9 cellular contexts compared by ENCODE assay signal in genomic region chr12:113184098-113184899, GRCh38. TPM values are rescaled to one million over a fixed set of nuclear protein-coding genes. Genes with fewer than 3 reads are reported as not detected.
DNase-seq lines count a peak whose midpoint lies in the region; ATAC-seq, FAIRE-seq and TF ChIP-seq lines count a peak whose summit lies in the region.
"Had no signal": no experiment of that assay in that cellular context is flagged by ENCODE, and none has a peak within 500 bp of the region (broad histone marks: within the 10 kb centered on the region; RNA-seq: fewer than 3 reads in every experiment).

No MANE protein-coding gene starts in this region.

- BruUV-seq in K562 (replicated peaks; lab: Mats Ljungman, UMichigan), result no TSS peak

- H3K27me3 ChIP-seq in DOHH2 (ENCODE audit: control insufficient read depth, low read length) (no peaks in the 10 kb centered on the region), HUES48 (ENCODE audit: control insufficient read depth, insufficient read depth, low read length) (no peaks in the 10 kb centered on the region), K562 (ENCODE audit: control insufficient read depth in 2 of 2, insufficient read depth in 2 of 2, low read length in 2 of 2) (no peaks in the 10 kb centered on the region), right lobe of liver (no peaks in the 10 kb centered on the region)

- no peak for DNase-seq in K562 (ENCODE audit: extremely low read depth in 1 of 4, low spot score in 3 of 4)
- peak in 1 of 3 donors; percentile 67 for DNase-seq in right lobe of liver
- no peak for DNase-seq in type B pancreatic cell (ENCODE audit: extremely low spot score, unreplicated experiment)
- no peak for DNase-seq in NCI-H1105 treated with DMSO at 0.1 percent for 48 hours (lab: John Stamatoyannopoulos, UW)
- no peak for DNase-seq in epidermal melanocyte (ENCODE audit: insufficient read length, low spot score)

- in situ Hi-C loops in K562 (cut with MboI), result loop anchor here (25.0 kb wide), 1 partner anchor 228 kb away; the partner anchor contains the start of genes SDS and SDSL

- H3K9me3 Mint-ChIP-seq in type B pancreatic cell, result no peaks in the 10 kb centered on the region

- TF ChIP-seq CTCF in DOHH2 (IDR thresholded peaks at IDR 0.05; ENCODE audit: low read depth, low read length, poor library complexity, severe bottlenecking) (no peak), K562 (IDR thresholded peaks at IDR 0.05 in 2 of 3, conservative IDR thresholded peaks at IDR 0.05 in 1 of 3; ENCODE audit: insufficient read depth in 2 of 3, low read depth in 1 of 3, low read length in 3 of 3) (no peak), right lobe of liver (IDR thresholded peaks at IDR 0.05) (no peak), type B pancreatic cell (conservative IDR thresholded peaks at IDR 0.05) (no peak)

- H3K9me3 ChIP-seq in DOHH2 (ENCODE audit: control insufficient read depth, insufficient read depth, low read length), result no peaks in the 10 kb centered on the region
- H3K9me3 ChIP-seq in HUES48 (ENCODE audit: control insufficient read depth, insufficient read depth, low read length), result no peaks in the 10 kb centered on the region
- H3K9me3 ChIP-seq in K562 (replicated peaks; ENCODE audit: control insufficient read depth, insufficient read depth, low read depth, low read length), result no peaks in the 10 kb centered on the region
- H3K9me3 ChIP-seq in right lobe of liver, result no peaks in the 10 kb centered on the region

- no peaks in the 10 kb centered on the region for H3K27me3 Mint-ChIP-seq in type B pancreatic cell

- under 1% methylated on average over 26 of the region's 26 CpGs for WGBS in K562 (ENCODE audit: insufficient coverage, low coverage, missing lambda C conversion rate)
- WGBS in right lobe of liver (ENCODE audit: insufficient coverage, low coverage, low lambda C conversion rate, missing lambda C conversion rate), result 23% methylated on average over 23 of the region's 26 CpGs

- no peaks in the 10 kb centered on the region for H3K9me2 ChIP-seq in DOHH2 (replicated peaks; ENCODE audit: control insufficient read depth, low read length)

- H3K36me3 ChIP-seq in DOHH2 (ENCODE audit: control insufficient read depth, low read length) (peaks cover 78% of the 10 kb centered on the region), HUES48 (ENCODE audit: control insufficient read depth, insufficient read depth, low read length) (peaks cover 39% of the 10 kb centered on the region), K562 (ENCODE audit: control insufficient read depth, insufficient read depth, low read length) (peaks cover 67% of the 10 kb centered on the region), right lobe of liver (peaks cover 0 to 15% (median 9%) of the 10 kb centered on the region in 4 donors)

- peaks cover 3% of the 10 kb centered on the region; the same call in 1 of the 2 replicates for H3F3A ChIP-seq in DOHH2 (ENCODE audit: control insufficient read depth, insufficient read depth)

- peaks cover 15% of the 10 kb centered on the region for H3K36me3 Mint-ChIP-seq in type B pancreatic cell

- intact Hi-C loops in K562 (cut with micrococcal nuclease) (no loop called here), right lobe of liver (cut with DNase I) (no loop called here)

- H3K27ac Mint-ChIP-seq in type B pancreatic cell, result peak overlapping the region; percentile 92

- H3K4me1 ChIP-seq in DOHH2 (ENCODE audit: control insufficient read depth, low read length) (peaks cover 37% of the 10 kb centered on the region), HUES48 (ENCODE audit: control insufficient read depth, insufficient read depth, low read length) (0 out of 2 replicates have a peak, but pooled peaks cover 3% of the 10 kb centered on the region), K562 (replicated peaks in 1 of 2; ENCODE audit: control insufficient read depth in 2 of 2, insufficient read depth in 2 of 2, low read length in 2 of 2) (peaks cover 26 to 40% of the 10 kb centered on the region in 2 experiments; a peak in 4 of 5 replicates), right lobe of liver (peaks cover 0 to 30% (median 8%) of the 10 kb centered on the region in 4 donors)

- H3K9me1 ChIP-seq in K562 (ENCODE audit: control insufficient read depth, insufficient read depth, low read length), result no peaks in the 10 kb centered on the region

- H3K9ac ChIP-seq in HUES48 (ENCODE audit: low read depth, low read length), result peak overlapping the region; percentile 95; the same call in 1 of the 2 replicates
- H3K9ac ChIP-seq in K562 (ENCODE audit: insufficient read depth in 1 of 2, low read depth in 2 of 2, low read length in 2 of 2), result peak overlapping the region; percentile 96 to 100

- POLR2A ChIA-PET in K562 (lab: Yijun Ruan, JAX), result interaction anchor here (0.6 to 1.5 kb wide), 7 partner anchors 9 to 241 kb away, joined by 3 to 5 read pairs (median 3); no protein-coding TSS in a partner anchor

- peak overlapping the region; percentile 97 for H2AFZ ChIP-seq in K562 (ENCODE audit: low read depth, low read length)

- H3K4me3 ChIP-seq in DOHH2 (ENCODE audit: low read length) (peak overlapping the region; percentile 87), HUES48 (ENCODE audit: low read depth, low read length) (peak overlapping the region; percentile 94), K562 (peak overlapping the region; percentile 91), right lobe of liver (peak overlapping the region; percentile 91 to 98 (median 97))

- H3K4me1 Mint-ChIP-seq in type B pancreatic cell (ENCODE audit: unreplicated experiment), result peaks cover 13% of the 10 kb centered on the region

- CTCF ChIA-PET in K562 (lab: Yijun Ruan, JAX; ENCODE audit: low intra/inter-chr PET ratio), result no interaction called here

- H3K4me2 ChIP-seq in DOHH2 (ENCODE audit: low read length) (peak overlapping the region; percentile 92), K562 (ENCODE audit: insufficient read depth, low read length) (peak overlapping the region; percentile 84)

- no peak for FAIRE-seq in K562 (lab: Jason Lieb, UNC)

- no peak for TF ChIP-seq EP300 in K562 (IDR thresholded peaks at IDR 0.05; ENCODE audit: low read length)

- TF ChIP-seq RAD21 in K562 (CRISPR knock-in tag; conservative IDR thresholded peaks at IDR 0.05 in 1 of 2, IDR thresholded peaks at IDR 0.05 in 1 of 2), result no peak

- H3K79me2 ChIP-seq in DOHH2 (ENCODE audit: control insufficient read depth, low read length) (peaks cover 88% of the 10 kb centered on the region), K562 (ENCODE audit: control insufficient read depth, insufficient read depth, low read length) (peaks cover 79% of the 10 kb centered on the region)

- H3K27ac ChIP-seq in DOHH2 (ENCODE audit: low read depth, low read length), result peak overlapping the region; percentile 83
- peak overlapping the region; percentile 90 for H3K27ac ChIP-seq in HUES48 (ENCODE audit: low read depth, low read length)
- peak overlapping the region; percentile 97 for H3K27ac ChIP-seq in K562 (ENCODE audit: extremely low read depth, low read depth, low read length)
- peak overlapping the region in 2 of 3 donors; percentile 93 to 97 for H3K27ac ChIP-seq in right lobe of liver

- no peak for TF ChIP-seq POLR2A in K562 (conservative IDR thresholded peaks at IDR 0.05)
- no peak for TF ChIP-seq POLR2A in right lobe of liver (IDR thresholded peaks at IDR 0.05)

- H3K4me3 Mint-ChIP-seq in type B pancreatic cell, result peak overlapping the region; percentile 94

- peak; percentile 46 for ATAC-seq in GM21447 (IDR thresholded peaks at IDR 0.05; ENCODE audit: unreplicated experiment)
- peak; percentile 76 for ATAC-seq in K562
- peak; percentile 31 to 48 (median 42) for ATAC-seq in right lobe of liver

- H4K20me1 ChIP-seq in DOHH2 (ENCODE audit: control insufficient read depth, insufficient read depth, low read depth, low read length) (peaks cover 7% of the 10 kb centered on the region; the same call in 1 of the 2 replicates), K562 (replicated peaks; ENCODE audit: control insufficient read depth, insufficient read depth, low read length) (peaks cover 9% of the 10 kb centered on the region)

RNA-seq across cellular contexts. Expression of gene DDX54, which starts 1.0 kb away (rescaled TPM):
- total RNA-seq in K562 (2011; cell fraction: chromatin; rRNA removed; ENCODE audit: low replicate concordance), result 60.9 and 181 TPM in 2 replicates
- total RNA-seq in K562 (2011; cell fraction: nucleolus; rRNA removed), result 87.0 and 87.2 TPM in 2 replicates
- 56.8 and 61.4 TPM in 2 replicates for total RNA-seq in K562 (2011; cell fraction: nucleoplasm; rRNA removed)
- total RNA-seq in K562 (2014; rRNA removed) (100 and 135 TPM in 2 replicates), K562 (2014; rRNA removed; fragmentation: Illumina TruSeq; extraction: Trizol) (23.9 and 25.8 TPM in 2 replicates), K562 (2015; rRNA removed; fragmentation: Illumina TruSeq; extraction: Trizol) (48.5 and 51.4 TPM in 2 replicates), K562 (2021) (128 and 132 TPM in 2 replicates), right lobe of liver (10 to 100 TPM; 22.8 to 43.8 (median 31.1) TPM), type B pancreatic cell (ENCODE audit: low replicate concordance) (53.9 and 66.1 TPM in 2 replicates)
- polyA plus RNA-seq in K562 (2011; rRNA removed) (56.6 and 80.5 TPM in 2 replicates), K562 (2014; fragmentation: Illumina TruSeq; extraction: Trizol) (44.4 and 77.7 TPM in 2 replicates), K562 (2014; fragmentation: Nextera tagmentation; extraction: Ambion mirVana) (1 to 10 TPM; 1.4 to 3.1 TPM), K562 (2014; rRNA removed) (74.4 and 107 TPM in 2 replicates)
- polyA plus RNA-seq in K562 (2011; cell fraction: cytosol; rRNA removed), result 71.0 and 78.8 TPM in 2 replicates
- 76.8 and 95.6 TPM in 2 replicates for polyA plus RNA-seq in K562 (2011; cell fraction: nucleus; rRNA removed)
- polyA plus RNA-seq in K562 (2012), result 48.8 and 67.9 TPM in 2 replicates
- polyA minus RNA-seq in K562 (2011; rRNA and poly(A)+ RNA removed), result 47.0 and 50.2 TPM in 2 replicates
- polyA minus RNA-seq in K562 (2011; cell fraction: cytosol; rRNA and poly(A)+ RNA removed), result 52.1 and 64.3 TPM in 2 replicates
- 31.1 and 49.1 TPM in 2 replicates for polyA minus RNA-seq in K562 (2011; cell fraction: nucleus; rRNA and poly(A)+ RNA removed)

RNA-seq across cellular contexts. Expression of gene RITA1, which starts 1.2 kb away (rescaled TPM):
- 9.9 and 32.6 TPM in 2 replicates for total RNA-seq in K562 (2011; cell fraction: chromatin; rRNA removed; ENCODE audit: low replicate concordance)
- 18.9 and 25.0 TPM in 2 replicates for total RNA-seq in K562 (2011; cell fraction: nucleolus; rRNA removed)
- total RNA-seq in K562 (2011; cell fraction: nucleoplasm; rRNA removed), result 17.7 and 18.0 TPM in 2 replicates
- total RNA-seq in K562 (2014; rRNA removed) (40.4 and 52.0 TPM in 2 replicates), K562 (2014; rRNA removed; fragmentation: Illumina TruSeq; extraction: Trizol) (12.7 and 15.6 TPM in 2 replicates), K562 (2015; rRNA removed; fragmentation: Illumina TruSeq; extraction: Trizol) (34.3 and 36.7 TPM in 2 replicates), K562 (2021) (34.9 and 38.9 TPM in 2 replicates), right lobe of liver (10 to 100 TPM; 11.1 to 33.0 (median 22.3) TPM), type B pancreatic cell (ENCODE audit: low replicate concordance) (19.0 and 21.7 TPM in 2 replicates)
- polyA plus RNA-seq in K562 (2011; rRNA removed) (17.6 and 17.9 TPM in 2 replicates), K562 (2014; fragmentation: Illumina TruSeq; extraction: Trizol) (18.0 and 27.7 TPM in 2 replicates), K562 (2014; fragmentation: Nextera tagmentation; extraction: Ambion mirVana) (1 to 10 TPM; 2.8 to 3.5 TPM), K562 (2014; rRNA removed) (26.4 and 35.0 TPM in 2 replicates)
- 23.1 and 48.6 TPM in 2 replicates for polyA plus RNA-seq in K562 (2011; cell fraction: cytosol; rRNA removed)
- polyA plus RNA-seq in K562 (2011; cell fraction: nucleus; rRNA removed), result 10.9 and 15.7 TPM in 2 replicates
- 23.0 and 27.5 TPM in 2 replicates for polyA plus RNA-seq in K562 (2012)
- 10.0 and 13.0 TPM in 2 replicates for polyA minus RNA-seq in K562 (2011; rRNA and poly(A)+ RNA removed)
- polyA minus RNA-seq in K562 (2011; cell fraction: cytosol; rRNA and poly(A)+ RNA removed), result 12.1 and 15.7 TPM in 2 replicates
- 11.0 and 11.4 TPM in 2 replicates for polyA minus RNA-seq in K562 (2011; cell fraction: nucleus; rRNA and poly(A)+ RNA removed)

RNA-seq across cellular contexts. Expression of gene CFAP73, which starts 34.8 kb away (rescaled TPM):
- not detected in 2 replicates for total RNA-seq in K562 (2011; cell fraction: chromatin; rRNA removed; ENCODE audit: low replicate concordance)
- total RNA-seq in K562 (2011; cell fraction: nucleolus; rRNA removed), result not detected in 2 replicates
- not detected in 2 replicates for total RNA-seq in K562 (2011; cell fraction: nucleoplasm; rRNA removed)
- total RNA-seq in K562 (2014; rRNA removed) (not detected in 2 replicates), K562 (2014; rRNA removed; fragmentation: Illumina TruSeq; extraction: Trizol) (not detected in 2 replicates), K562 (2015; rRNA removed; fragmentation: Illumina TruSeq; extraction: Trizol) (not detected in 2 replicates), K562 (2021) (not detected in 2 replicates), right lobe of liver (under 1 TPM in 1 of 6 experiments, not detected in 5; 0.15 TPM), type B pancreatic cell (ENCODE audit: low replicate concordance) (0.27 and 0.81 TPM in 2 replicates)
- polyA plus RNA-seq in K562 (2011; rRNA removed) (not detected in 2 replicates), K562 (2014; fragmentation: Illumina TruSeq; extraction: Trizol) (not detected in 2 replicates), K562 (2014; fragmentation: Nextera tagmentation; extraction: Ambion mirVana) (not detected), K562 (2014; rRNA removed) (not detected in 2 replicates)
- polyA plus RNA-seq in K562 (2011; cell fraction: cytosol; rRNA removed), result not detected in 2 replicates
- not detected in 2 replicates for polyA plus RNA-seq in K562 (2011; cell fraction: nucleus; rRNA removed)
- polyA plus RNA-seq in K562 (2012), result 0.14 and 0.17 TPM in 2 replicates
- not detected in 2 replicates for polyA minus RNA-seq in K562 (2011; rRNA and poly(A)+ RNA removed)
- polyA minus RNA-seq in K562 (2011; cell fraction: cytosol; rRNA and poly(A)+ RNA removed), result not detected in 2 replicates
- polyA minus RNA-seq in K562 (2011; cell fraction: nucleus; rRNA and poly(A)+ RNA removed), result not detected in 2 replicates
- total RNA-seq: subcutaneous adipose tissue had no signal

RNA-seq across cellular contexts. Expression of gene TPCN1, which starts 37.0 kb away (rescaled TPM):
- 112 and 252 TPM in 2 replicates for total RNA-seq in K562 (2011; cell fraction: chromatin; rRNA removed; ENCODE audit: low replicate concordance)
- 110 and 123 TPM in 2 replicates for total RNA-seq in K562 (2011; cell fraction: nucleolus; rRNA removed)
- total RNA-seq in K562 (2011; cell fraction: nucleoplasm; rRNA removed), result 98.7 and 108 TPM in 2 replicates
- total RNA-seq in K562 (2014; rRNA removed), result 6.4 and 9.2 TPM in 2 replicates
- total RNA-seq in K562 (2014; rRNA removed; fragmentation: Illumina TruSeq; extraction: Trizol), result 5.5 and 6.1 TPM in 2 replicates
- 7.4 and 7.8 TPM in 2 replicates for total RNA-seq in K562 (2015; rRNA removed; fragmentation: Illumina TruSeq; extraction: Trizol)
- total RNA-seq in K562 (2021), result 23.8 and 27.2 TPM in 2 replicates
- polyA plus RNA-seq in K562 (2011; rRNA removed), result 12.8 and 18.9 TPM in 2 replicates
- 8.0 and 10.3 TPM in 2 replicates for polyA plus RNA-seq in K562 (2011; cell fraction: cytosol; rRNA removed)
- 137 and 160 TPM in 2 replicates for polyA plus RNA-seq in K562 (2011; cell fraction: nucleus; rRNA removed)
- 20.9 and 33.9 TPM in 2 replicates for polyA plus RNA-seq in K562 (2012)
- polyA plus RNA-seq in K562 (2014; fragmentation: Illumina TruSeq; extraction: Trizol), result 16.2 and 17.0 TPM in 2 replicates
- 1 to 10 TPM in 1 of 2 experiments, under 1 TPM in 1; 0.80 to 1.1 TPM for polyA plus RNA-seq in K562 (2014; fragmentation: Nextera tagmentation; extraction: Ambion mirVana)
- polyA plus RNA-seq in K562 (2014; rRNA removed), result 19.2 and 19.3 TPM in 2 replicates
- polyA minus RNA-seq in K562 (2011; rRNA and poly(A)+ RNA removed), result 7.8 and 12.1 TPM in 2 replicates
- polyA minus RNA-seq in K562 (2011; cell fraction: cytosol; rRNA and poly(A)+ RNA removed), result 17.9 and 21.8 TPM in 2 replicates
- 30.6 and 40.4 TPM in 2 replicates for polyA minus RNA-seq in K562 (2011; cell fraction: nucleus; rRNA and poly(A)+ RNA removed)
- total RNA-seq in right lobe of liver, result 10 to 100 TPM; 18.0 to 34.6 (median 28.3) TPM
- 55.6 and 103 TPM in 2 replicates for total RNA-seq in type B pancreatic cell (ENCODE audit: low replicate concordance)

RNA-seq across cellular contexts. Expression of gene RASAL1, which starts 48.7 kb away (rescaled TPM):
- 0.30 TPM in 1 of 2 replicates, not detected in the other for total RNA-seq in K562 (2011; cell fraction: chromatin; rRNA removed; ENCODE audit: low replicate concordance)
- total RNA-seq in K562 (2011; cell fraction: nucleolus; rRNA removed), result 0.17 TPM in 1 of 2 replicates, not detected in the other
- not detected in 2 replicates for total RNA-seq in K562 (2011; cell fraction: nucleoplasm; rRNA removed)
- total RNA-seq in K562 (2014; rRNA removed) (0.08 and 0.14 TPM in 2 replicates), K562 (2014; rRNA removed; fragmentation: Illumina TruSeq; extraction: Trizol) (not detected in 2 replicates), K562 (2015; rRNA removed; fragmentation: Illumina TruSeq; extraction: Trizol) (not detected in 2 replicates), K562 (2021) (0.16 TPM in 1 of 2 replicates, not detected in the other), right lobe of liver (under 1 TPM in 4 of 6 experiments, not detected in 2; 0.10 to 0.24 (median 0.15) TPM), type B pancreatic cell (ENCODE audit: low replicate concordance) (0.58 and 2.7 TPM in 2 replicates)
- polyA plus RNA-seq in K562 (2011; rRNA removed) (0.06 TPM in 1 of 2 replicates, not detected in the other), K562 (2014; fragmentation: Illumina TruSeq; extraction: Trizol) (not detected in 2 replicates), K562 (2014; fragmentation: Nextera tagmentation; extraction: Ambion mirVana) (not detected), K562 (2014; rRNA removed) (not detected in 2 replicates)
- polyA plus RNA-seq in K562 (2011; cell fraction: cytosol; rRNA removed), result 0.03 TPM in 1 of 2 replicates, not detected in the other
- polyA plus RNA-seq in K562 (2011; cell fraction: nucleus; rRNA removed), result 0.07 and 0.18 TPM in 2 replicates
- 0.04 TPM in 1 of 2 replicates, not detected in the other for polyA plus RNA-seq in K562 (2012)
- polyA minus RNA-seq in K562 (2011; rRNA and poly(A)+ RNA removed), result not detected in 2 replicates
- polyA minus RNA-seq in K562 (2011; cell fraction: cytosol; rRNA and poly(A)+ RNA removed), result not detected in 2 replicates
- polyA minus RNA-seq in K562 (2011; cell fraction: nucleus; rRNA and poly(A)+ RNA removed), result not detected in 2 replicates
- total RNA-seq: subcutaneous adipose tissue had no signal
